ENCODE assay signal across 9 cellular contexts in the genomic region with DNA sequence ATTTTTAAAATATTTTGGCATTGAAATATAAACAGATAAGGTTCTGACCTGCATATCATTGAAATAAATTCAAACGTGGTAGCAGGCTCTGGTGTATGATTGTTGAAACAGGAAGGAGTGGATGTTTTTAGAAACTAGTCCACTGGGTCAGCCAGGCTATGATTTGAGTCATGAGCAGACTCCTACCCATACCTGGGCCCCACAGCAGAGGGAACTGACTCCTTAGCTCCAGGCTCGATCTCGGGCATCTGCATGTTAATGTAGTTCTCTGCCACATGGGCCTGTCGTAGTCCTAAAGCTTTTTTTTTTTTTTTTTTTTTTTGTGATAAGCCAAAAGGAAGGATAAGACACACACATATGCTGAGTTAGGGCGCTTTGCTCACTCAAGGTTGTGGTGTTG.
DNase-seq lines count a peak whose midpoint lies in the region; ATAC-seq lines count a peak whose summit lies in the region.
"Had no signal": no experiment of that assay in that cellular context is flagged by ENCODE, and none has a peak within 500 bp of the region (broad histone marks: within the 10 kb centered on the region; RNA-seq: fewer than 3 reads in every experiment).

No MANE protein-coding gene starts in this region.

- DNase-seq in NOMO-1 (lab: John Stamatoyannopoulos, UW; ENCODE audit: unreplicated experiment in 2 of 2) (peak; percentile 60 to 78), iris pigment epithelial cell (ENCODE audit: low read depth) (peak; percentile 39), DMS79 (lab: John Stamatoyannopoulos, UW) (no peak), DMS153 (lab: John Stamatoyannopoulos, UW) (no peak)
- no peak for DNase-seq in activated CD4-positive, CD25-positive, alpha-beta regulatory T cell treated with anti-CD3 and anti-CD28 coated beads, Interleukin-2, amount 50 U/mL, for 72 hours
- no peak for DNase-seq in activated CD4-positive, alpha-beta T cell treated with anti-CD3 and anti-CD28 coated beads for 1 hour

- ATAC-seq in GM18909 (IDR thresholded peaks at IDR 0.05; ENCODE audit: poor library complexity, unreplicated experiment): peak; percentile 65
- peak; percentile 78 for ATAC-seq in HG02610 (IDR thresholded peaks at IDR 0.05; ENCODE audit: unreplicated experiment)
- ATAC-seq: Panc1 had no signal

Comparison
In these comparisons a context has a peak if more than half of its experiments do, and no peak if none do; other contexts are left out.
1. DNase-seq: peak in NOMO-1 (2 of 2) and iris pigment epithelial cell (single experiment); none in DMS79 (single experiment), activated CD4-positive, CD25-positive, alpha-beta regulatory T cell treated with anti-CD3 and anti-CD28 coated beads, Interleukin-2, amount 50 U/mL, for 72 hours (single experiment), DMS153 (single experiment) and activated CD4-positive, alpha-beta T cell treated with anti-CD3 and anti-CD28 coated beads for 1 hour (single experiment).